ENCODE assay signal across 1 cellular context in genomic region chr4:97761760-97762512, GRCh38.
TF ChIP-seq lines count a peak whose summit lies in the region.

No MANE protein-coding gene starts in this region.

TF ChIP-seq in HepG2, 621 proteins besides CTCF, POLR2A, EP300 and RAD21 (continued from another document):
- no peak for TF ChIP-seq SMC3 (IDR thresholded peaks at IDR 0.05; ENCODE audit: low read length)
- TF ChIP-seq TCF12 (IDR thresholded peaks at IDR 0.05): no peak
- no peak for TF ChIP-seq TCF12 (CRISPR knock-in tag; IDR thresholded peaks at IDR 0.05)
- no peak for TF ChIP-seq CBX5 (CRISPR knock-in tag; IDR thresholded peaks at IDR 0.05; ENCODE audit: borderline replicate concordance)
- TF ChIP-seq, protein P1, sequence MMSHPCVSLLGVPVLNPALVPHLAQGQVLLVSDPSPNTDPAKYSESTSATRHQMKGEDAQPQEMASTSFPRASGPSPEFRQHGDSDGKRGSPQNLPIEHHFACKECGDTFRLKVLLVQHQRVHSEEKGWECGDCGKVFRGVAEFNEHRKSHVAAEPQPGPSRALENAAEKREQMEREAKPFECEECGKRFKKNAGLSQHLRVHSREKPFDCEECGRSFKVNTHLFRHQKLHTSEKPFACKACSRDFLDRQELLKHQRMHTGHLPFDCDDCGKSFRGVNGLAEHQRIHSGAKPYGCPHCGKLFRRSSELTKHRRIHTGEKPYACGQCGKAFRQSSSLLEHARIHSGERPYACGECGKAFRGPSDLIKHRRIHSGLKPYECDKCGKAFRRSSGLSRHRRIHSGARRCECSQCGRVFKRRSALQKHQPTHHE (CRISPR knock-in tag; IDR thresholded peaks at IDR 0.05; ENCODE audit: borderline replicate concordance): no peak
- no peak for TF ChIP-seq HNRNPUL1 (IDR thresholded peaks at IDR 0.05; ENCODE audit: low read depth, low read length)
- no peak for TF ChIP-seq SP1 (IDR thresholded peaks at IDR 0.05)
- TF ChIP-seq SP1 (CRISPR knock-in tag; IDR thresholded peaks at IDR 0.05): no peak
- TF ChIP-seq ZNF792 (CRISPR knock-in tag; IDR thresholded peaks at IDR 0.05): no peak
